Comparison of ENCODE assay signal across 2 cellular contexts in the genomic region with DNA sequence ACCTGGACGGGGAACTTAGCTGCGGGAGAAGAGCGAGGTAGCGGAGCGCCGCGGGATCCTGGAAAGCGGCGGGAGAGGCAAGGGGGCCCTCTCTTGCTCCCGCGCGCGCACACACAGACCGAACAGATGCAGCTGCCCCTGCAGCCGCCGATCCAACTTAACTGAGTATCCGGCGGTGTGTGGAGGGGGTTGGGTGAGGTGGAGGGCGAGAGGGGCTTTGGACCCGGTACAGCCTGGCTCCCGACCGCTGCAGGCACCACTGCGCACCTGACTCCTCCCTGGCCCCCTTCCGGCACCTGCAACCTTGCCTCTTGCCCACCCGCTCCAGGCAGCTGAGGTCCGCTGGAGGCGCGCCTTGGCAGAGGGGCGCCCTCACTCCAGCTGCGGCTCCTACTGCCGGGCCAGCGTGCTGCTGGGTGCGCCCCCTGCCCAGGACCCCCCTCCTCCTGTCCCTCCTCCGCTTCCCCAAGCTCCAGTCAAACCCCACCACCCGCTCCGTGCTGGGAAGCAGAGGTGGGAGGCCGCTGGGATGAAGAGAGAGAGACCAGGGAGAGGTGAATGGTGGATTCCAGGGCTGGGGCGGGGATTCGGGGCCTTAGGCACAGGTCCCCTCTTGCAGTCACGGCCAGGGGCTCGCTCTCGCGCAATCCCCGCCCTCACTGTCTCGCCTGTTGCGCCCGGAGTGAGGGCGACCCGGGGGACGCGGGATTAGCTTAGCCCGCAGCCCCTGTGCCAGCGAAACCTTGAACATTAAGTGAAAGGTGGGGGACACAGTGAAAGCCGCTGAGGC.
TF ChIP-seq lines count a peak whose summit lies in the region.

No MANE protein-coding gene starts in this region.

TF ChIP-seq in SK-N-SH, 30 proteins besides CTCF, POLR2A, EP300 and RAD21 (continued from another document):
- no peak for TF ChIP-seq USF2 (IDR thresholded peaks at IDR 0.05; ENCODE audit: borderline replicate concordance, low read depth, low read length)
- no peak for TF ChIP-seq NRF1 (IDR thresholded peaks at IDR 0.05; ENCODE audit: low read depth, low read length)
- TF ChIP-seq NFIC (IDR thresholded peaks at IDR 0.05; ENCODE audit: borderline replicate concordance): no peak

TF ChIP-seq in SK-N-SH treated with all-trans-retinoic acid at 6 μM for 48 hours, 23 proteins besides CTCF, POLR2A, EP300 and RAD21 (continued from another document):
- TF ChIP-seq, protein P1, sequence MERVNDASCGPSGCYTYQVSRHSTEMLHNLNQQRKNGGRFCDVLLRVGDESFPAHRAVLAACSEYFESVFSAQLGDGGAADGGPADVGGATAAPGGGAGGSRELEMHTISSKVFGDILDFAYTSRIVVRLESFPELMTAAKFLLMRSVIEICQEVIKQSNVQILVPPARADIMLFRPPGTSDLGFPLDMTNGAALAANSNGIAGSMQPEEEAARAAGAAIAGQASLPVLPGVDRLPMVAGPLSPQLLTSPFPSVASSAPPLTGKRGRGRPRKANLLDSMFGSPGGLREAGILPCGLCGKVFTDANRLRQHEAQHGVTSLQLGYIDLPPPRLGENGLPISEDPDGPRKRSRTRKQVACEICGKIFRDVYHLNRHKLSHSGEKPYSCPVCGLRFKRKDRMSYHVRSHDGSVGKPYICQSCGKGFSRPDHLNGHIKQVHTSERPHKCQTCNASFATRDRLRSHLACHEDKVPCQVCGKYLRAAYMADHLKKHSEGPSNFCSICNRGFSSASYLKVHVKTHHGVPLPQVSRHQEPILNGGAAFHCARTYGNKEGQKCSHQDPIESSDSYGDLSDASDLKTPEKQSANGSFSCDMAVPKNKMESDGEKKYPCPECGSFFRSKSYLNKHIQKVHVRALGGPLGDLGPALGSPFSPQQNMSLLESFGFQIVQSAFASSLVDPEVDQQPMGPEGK (CRISPR knock-in tag; IDR thresholded peaks at IDR 0.05; ENCODE audit: borderline replicate concordance): no peak
- TF ChIP-seq POU6F1 (CRISPR knock-in tag; IDR thresholded peaks at IDR 0.05; ENCODE audit: borderline replicate concordance, low read depth) (no peak), ZNF70 (CRISPR knock-in tag; IDR thresholded peaks at IDR 0.05) (no peak), GLIS3 (CRISPR knock-in tag; IDR thresholded peaks at IDR 0.05) (no peak), OSR1 (CRISPR knock-in tag; IDR thresholded peaks at IDR 0.05) (no peak), TCF4 (CRISPR knock-in tag; IDR thresholded peaks at IDR 0.05; ENCODE audit: borderline replicate concordance) (no peak), ARNTL (CRISPR knock-in tag; IDR thresholded peaks at IDR 0.05; ENCODE audit: borderline replicate concordance, low read depth) (no peak)
